In the genomic region with DNA sequence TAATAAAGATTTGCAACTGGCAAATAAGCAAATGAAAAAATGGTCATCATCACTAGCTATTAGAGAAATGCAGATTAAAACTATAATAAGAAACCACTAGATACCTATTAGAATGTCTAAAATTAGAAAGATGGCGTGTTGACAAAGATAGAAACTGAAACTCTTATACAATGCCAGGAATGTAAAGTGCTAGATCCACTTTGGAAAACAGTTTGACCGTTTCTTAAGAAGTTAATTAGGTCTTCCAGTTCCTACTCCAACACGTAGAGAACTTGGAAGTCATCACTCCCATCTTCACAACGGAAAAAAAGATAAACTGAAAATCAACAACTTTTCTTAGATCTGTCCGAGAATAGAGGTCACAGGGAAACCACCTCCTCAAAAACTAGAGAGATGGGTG, we compare ENCODE assay signal across 8 cellular contexts.
DNase-seq lines count a peak whose midpoint lies in the region; ATAC-seq and TF ChIP-seq lines count a peak whose summit lies in the region.
"Not testable (repeated sequence)": the region's sequence is repeated elsewhere in the genome, so short reads cannot be mapped to it uniquely, and the experiment has no call there.

No MANE protein-coding gene starts in this region.

- DNase-seq in EH (ENCODE audit: low read depth) (peak; percentile 4), RPMI8226 (peak; percentile 15)
- not testable (repeated sequence) for DNase-seq in activated CD4-positive, alpha-beta T cell treated with anti-CD3 and anti-CD28 coated beads, Interleukin-2, amount 10 ng/mL, durations not matched to agents 24 days and 14 days; esophagus muscularis mucosa (ENCODE audit: extremely low spot score); left ventricle myocardium inferior; natural killer cell treated with Interleukin-12 subunit alpha and Interleukin-12 subunit beta and Interleukin-15 and Interleukin-18, amount 100 ng/mL, for 72 hours (ENCODE audit: low spot score); stimulated activated effector memory CD8-positive, alpha-beta T cell treated with anti-CD3 and anti-CD28 coated beads, Interleukin-12 subunit alpha, Interleukin-12 subunit beta, amount 100 ng/mL, for 72 hours (ENCODE audit: low spot score in 2 of 2)

- H3K9me3 ChIP-seq in esophagus muscularis mucosa; left ventricle myocardium inferior (replicated peaks): not testable (repeated sequence)

- not testable (repeated sequence) for ATAC-seq in natural killer cell treated with Interleukin-12 subunit alpha and Interleukin-12 subunit beta and Interleukin-15 and Interleukin-18, amount 100 ng/mL, for 72 hours; stimulated activated effector memory CD8-positive, alpha-beta T cell treated with anti-CD3 and anti-CD28 coated beads, Interleukin-12 subunit alpha, Interleukin-12 subunit beta, amount 100 ng/mL, for 72 hours

- H3K27ac Mint-ChIP-seq in IgD-negative memory B cell = peak overlapping the region; percentile 86 to 96 (median 90)
- H3K27ac Mint-ChIP-seq in activated CD4-positive, alpha-beta T cell treated with anti-CD3 and anti-CD28 coated beads, Interleukin-2, amount 10 ng/mL, durations not matched to agents 24 days and 14 days; stimulated activated effector memory CD8-positive, alpha-beta T cell treated with anti-CD3 and anti-CD28 coated beads, Interleukin-12 subunit alpha, Interleukin-12 subunit beta, amount 100 ng/mL, for 72 hours: not testable (repeated sequence)
- peak overlapping the region in 1 of 2 donors; percentile 76 for H3K27ac Mint-ChIP-seq in natural killer cell treated with Interleukin-12 subunit alpha and Interleukin-12 subunit beta and Interleukin-15 and Interleukin-18, amount 100 ng/mL, for 72 hours

- TF ChIP-seq POLR2A in esophagus muscularis mucosa (IDR thresholded peaks at IDR 0.05; ENCODE audit: low read depth) = not testable (repeated sequence)

- peaks cover 53 to 62% (median 58%) of the 10 kb centered on the region in 3 donors for H3K4me1 Mint-ChIP-seq in IgD-negative memory B cell
- peaks cover 17% of the 10 kb centered on the region for H3K4me1 Mint-ChIP-seq in activated CD4-positive, alpha-beta T cell treated with anti-CD3 and anti-CD28 coated beads, Interleukin-2, amount 10 ng/mL, durations not matched to agents 24 days and 14 days
- H3K4me1 Mint-ChIP-seq in natural killer cell treated with Interleukin-12 subunit alpha and Interleukin-12 subunit beta and Interleukin-15 and Interleukin-18, amount 100 ng/mL, for 72 hours (ENCODE audit: low read depth in 2 of 2) = peaks cover 41 to 43% of the 10 kb centered on the region in 2 donors
- peaks cover 27% of the 10 kb centered on the region for H3K4me1 Mint-ChIP-seq in stimulated activated effector memory CD8-positive, alpha-beta T cell treated with anti-CD3 and anti-CD28 coated beads, Interleukin-12 subunit alpha, Interleukin-12 subunit beta, amount 100 ng/mL, for 72 hours

- H3K27me3 ChIP-seq in esophagus muscularis mucosa; left ventricle myocardium inferior (ENCODE audit: low read depth): not testable (repeated sequence)

- H3K27ac ChIP-seq in esophagus muscularis mucosa (replicated peaks in 1 of 4) = peak overlapping the region; percentile 36 to 51 (median 46)
- peak overlapping the region; percentile 80 for H3K27ac ChIP-seq in left ventricle myocardium inferior (replicated peaks)

- H3K36me3 Mint-ChIP-seq in IgD-negative memory B cell; activated CD4-positive, alpha-beta T cell treated with anti-CD3 and anti-CD28 coated beads, Interleukin-2, amount 10 ng/mL, durations not matched to agents 24 days and 14 days (ENCODE audit: low read depth); natural killer cell treated with Interleukin-12 subunit alpha and Interleukin-12 subunit beta and Interleukin-15 and Interleukin-18, amount 100 ng/mL, for 72 hours; stimulated activated effector memory CD8-positive, alpha-beta T cell treated with anti-CD3 and anti-CD28 coated beads, Interleukin-12 subunit alpha, Interleukin-12 subunit beta, amount 100 ng/mL, for 72 hours: not testable (repeated sequence)

- H3K4me3 ChIP-seq in esophagus muscularis mucosa = peak overlapping the region in 1 of 4 donors; percentile 17
- peak overlapping the region; percentile 47 for H3K4me3 ChIP-seq in left ventricle myocardium inferior

- H3K27me3 Mint-ChIP-seq in IgD-negative memory B cell; activated CD4-positive, alpha-beta T cell treated with anti-CD3 and anti-CD28 coated beads, Interleukin-2, amount 10 ng/mL, durations not matched to agents 24 days and 14 days; natural killer cell treated with Interleukin-12 subunit alpha and Interleukin-12 subunit beta and Interleukin-15 and Interleukin-18, amount 100 ng/mL, for 72 hours: not testable (repeated sequence)

- intact Hi-C loops in activated CD4-positive, alpha-beta T cell treated with anti-CD3 and anti-CD28 coated beads, Interleukin-2, amount 10 ng/mL, durations not matched to agents 24 days and 14 days (cut with micrococcal nuclease); esophagus muscularis mucosa (cut with DNase I); left ventricle myocardium inferior (cut with micrococcal nuclease): not testable (repeated sequence)

- H3K36me3 ChIP-seq in esophagus muscularis mucosa, left ventricle myocardium inferior: not testable (repeated sequence)

- H3K4me1 ChIP-seq in esophagus muscularis mucosa = peaks cover 6 to 21% (median 14%) of the 10 kb centered on the region in 4 donors
- peaks cover 71% of the 10 kb centered on the region for H3K4me1 ChIP-seq in left ventricle myocardium inferior

- H3K4me3 Mint-ChIP-seq in IgD-negative memory B cell = peak overlapping the region; percentile 51 to 89 (median 86)
- H3K4me3 Mint-ChIP-seq in activated CD4-positive, alpha-beta T cell treated with anti-CD3 and anti-CD28 coated beads, Interleukin-2, amount 10 ng/mL, durations not matched to agents 24 days and 14 days = peak overlapping the region; percentile 29
- H3K4me3 Mint-ChIP-seq in natural killer cell treated with Interleukin-12 subunit alpha and Interleukin-12 subunit beta and Interleukin-15 and Interleukin-18, amount 100 ng/mL, for 72 hours = peak overlapping the region; percentile 38
- peak overlapping the region; percentile 27 for H3K4me3 Mint-ChIP-seq in stimulated activated effector memory CD8-positive, alpha-beta T cell treated with anti-CD3 and anti-CD28 coated beads, Interleukin-12 subunit alpha, Interleukin-12 subunit beta, amount 100 ng/mL, for 72 hours

- WGBS in esophagus muscularis mucosa = 49% methylated on average over 5 of the region's 5 CpGs

- not testable (repeated sequence) for TF ChIP-seq EP300 in esophagus muscularis mucosa (IDR thresholded peaks at IDR 0.05)

- TF ChIP-seq CTCF in esophagus muscularis mucosa (IDR thresholded peaks at IDR 0.05); left ventricle myocardium inferior (IDR thresholded peaks at IDR 0.05; ENCODE audit: borderline replicate concordance): not testable (repeated sequence)

- H3K9me3 Mint-ChIP-seq in IgD-negative memory B cell; activated CD4-positive, alpha-beta T cell treated with anti-CD3 and anti-CD28 coated beads, Interleukin-2, amount 10 ng/mL, durations not matched to agents 24 days and 14 days; natural killer cell treated with Interleukin-12 subunit alpha and Interleukin-12 subunit beta and Interleukin-15 and Interleukin-18, amount 100 ng/mL, for 72 hours; stimulated activated effector memory CD8-positive, alpha-beta T cell treated with anti-CD3 and anti-CD28 coated beads, Interleukin-12 subunit alpha, Interleukin-12 subunit beta, amount 100 ng/mL, for 72 hours: not testable (repeated sequence)

Comparison
In these comparisons a context has a peak if more than half of its experiments do, and no peak if none do; other contexts are left out.
1. H3K4me3 Mint-ChIP-seq: peak in every context shown above with its lines; median percentile 86 in IgD-negative memory B cell; 38 in natural killer cell treated with Interleukin-12 subunit alpha and Interleukin-12 subunit beta and Interleukin-15 and Interleukin-18, amount 100 ng/mL, for 72 hours; 29 in activated CD4-positive, alpha-beta T cell treated with anti-CD3 and anti-CD28 coated beads, Interleukin-2, amount 10 ng/mL, durations not matched to agents 24 days and 14 days; 27 in stimulated activated effector memory CD8-positive, alpha-beta T cell treated with anti-CD3 and anti-CD28 coated beads, Interleukin-12 subunit alpha, Interleukin-12 subunit beta, amount 100 ng/mL, for 72 hours.